22 cellular contexts compared by ENCODE assay signal in the genomic region with DNA sequence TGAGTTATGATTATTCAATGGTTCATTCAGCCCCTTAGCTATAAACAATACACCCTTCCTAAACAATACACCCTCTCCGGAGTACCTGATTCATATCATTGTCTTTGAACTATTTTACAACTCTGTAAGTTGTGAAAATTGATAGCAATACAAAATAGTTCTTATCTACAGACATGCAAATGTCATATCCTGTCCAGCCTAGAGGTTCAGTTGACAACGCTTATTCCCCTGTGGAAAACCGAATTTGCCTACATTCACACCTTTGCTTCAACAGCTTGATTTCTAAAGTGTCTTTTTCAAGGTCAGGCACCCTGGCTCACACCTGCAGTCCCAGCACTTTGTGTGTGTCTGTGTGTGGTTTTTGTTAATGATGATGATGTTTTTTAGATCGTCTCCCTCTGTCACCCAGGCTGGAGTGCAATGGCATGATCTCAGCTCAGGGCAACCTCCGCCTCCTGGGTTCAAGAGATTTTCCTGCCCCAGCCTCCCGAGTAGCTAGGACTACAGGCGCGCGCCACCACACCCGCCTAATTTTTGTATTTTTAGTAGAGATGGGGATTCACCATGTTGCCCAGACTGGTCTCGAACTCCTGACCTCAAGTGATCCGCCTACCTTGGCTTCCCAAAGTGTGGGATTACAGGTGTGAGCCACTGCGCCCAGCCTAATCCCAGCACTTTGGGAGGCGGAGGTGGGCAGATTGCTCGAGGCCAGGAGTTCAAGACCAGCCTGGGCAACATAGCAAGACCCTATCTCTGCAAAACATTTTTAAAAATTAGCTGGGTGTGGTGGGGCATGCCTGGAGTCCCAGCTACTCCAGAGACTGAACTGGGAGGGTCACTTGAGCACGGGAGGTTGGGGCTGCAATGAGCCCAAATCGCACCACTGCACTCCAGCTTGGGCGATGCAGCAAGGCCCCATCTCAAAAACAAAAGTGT. TPM values are rescaled to one million over a fixed set of nuclear protein-coding genes. Genes with fewer than 3 reads are reported as not detected.
DNase-seq lines count a peak whose midpoint lies in the region; ATAC-seq, FAIRE-seq and TF ChIP-seq lines count a peak whose summit lies in the region.
"Had no signal": no experiment of that assay in that cellular context is flagged by ENCODE, and none has a peak within 500 bp of the region (broad histone marks: within the 10 kb centered on the region; RNA-seq: fewer than 3 reads in every experiment).

No MANE protein-coding gene starts in this region.

- H4K8ac ChIP-seq in mesenchymal stem cell (ENCODE audit: low read length), result no peak overlapping the region

- FAIRE-seq in GM19239 (lab: Jason Lieb, UNC), result peak; percentile 67

- H3K36me3 ChIP-seq in BLaER1 treated with 17β-estradiol and CSF1 and Interleukin-3, amounts not matched to agents 10 nM and 100 nM, result peaks cover 6 to 15% (median 12%) of the 10 kb centered on the region in 11 experiments
- H3K36me3 ChIP-seq in mesenchymal stem cell (ENCODE audit: control insufficient read depth in 1 of 2, insufficient read depth in 2 of 2, low read depth in 1 of 2, low read length in 2 of 2), result peaks cover 11 to 12% of the 10 kb centered on the region in 2 experiments
- H3K36me3 ChIP-seq: colonic mucosa, uterus had no signal

- peak overlapping the region in 2 of 11 experiments; percentile 95; a peak in 2 of 22 replicates for H3K27ac ChIP-seq in BLaER1 treated with 17β-estradiol and CSF1 and Interleukin-3, amounts not matched to agents 10 nM and 100 nM
- H3K27ac ChIP-seq in mesenchymal stem cell (ENCODE audit: low read length, poor library complexity, severe bottlenecking), result no peak overlapping the region
- H3K27ac ChIP-seq: colonic mucosa, gastrocnemius medialis, PC-9, SJSA1, uterus had no signal

- H3K27me3 ChIP-seq in BLaER1 treated with 17β-estradiol and CSF1 and Interleukin-3, amounts not matched to agents 10 nM and 100 nM, result no peaks in the 10 kb centered on the region
- no peaks in the 10 kb centered on the region for H3K27me3 ChIP-seq in mesenchymal stem cell (ENCODE audit: control insufficient read depth in 1 of 2, insufficient read depth in 1 of 2, low read length in 2 of 2)
- H3K27me3 ChIP-seq: colonic mucosa, sigmoid colon, SJSA1, uterus had no signal

- H3K4ac ChIP-seq in mesenchymal stem cell (ENCODE audit: low read depth in 1 of 2, low read length in 2 of 2), result peak overlapping the region in 1 of 2 experiments; percentile 58

- intact Hi-C loops in activated T-helper 2 cell treated with anti-CD3 and anti-CD28 coated beads, Interferon-gamma antibody, Interleukin-2, Interleukin-4, amounts not matched to agents 10 μg/mL and 5 μg/mL and 100 μg/mL, durations not matched to agents 14 hours and 24 hours and 36 hours (cut with micrococcal nuclease), result loop anchor here (2.0 to 10.0 kb wide), 2 partner anchors 53 to 301 kb away; partner anchors contain the start of gene C19orf67

- no peaks in the 10 kb centered on the region for H3K9me3 Mint-ChIP-seq in activated T-helper 2 cell treated with anti-CD3 and anti-CD28 coated beads, Interferon-gamma antibody, Interleukin-2, Interleukin-4, amounts not matched to agents 10 μg/mL and 5 μg/mL and 100 μg/mL, durations not matched to agents 14 hours and 24 hours and 36 hours
- no peaks in the 10 kb centered on the region for H3K9me3 Mint-ChIP-seq in T-cell
- H3K9me3 Mint-ChIP-seq: CD8-positive, alpha-beta memory T cell had no signal

- H4K20me1 ChIP-seq in BLaER1 treated with 17β-estradiol and CSF1 and Interleukin-3, amounts not matched to agents 10 nM and 100 nM, result peaks cover 0 to 6% (median 0%) of the 10 kb centered on the region in 11 experiments; a peak in 2 of 22 replicates

- H3K4me2 ChIP-seq in BLaER1 treated with 17β-estradiol and CSF1 and Interleukin-3, amounts not matched to agents 10 nM and 100 nM, result peak overlapping the region in 3 of 11 experiments; percentile 0 to 18 (median 10); a peak in 2 of 22 replicates
- H3K4me2 ChIP-seq in mesenchymal stem cell (ENCODE audit: low read length, poor library complexity, severe bottlenecking), result no peak overlapping the region

- no peaks in the 10 kb centered on the region for H3K9me3 ChIP-seq in BLaER1 treated with 17β-estradiol and CSF1 and Interleukin-3, amounts not matched to agents 10 nM and 100 nM (replicated peaks in 1 of 11)
- H3K9me3 ChIP-seq in mesenchymal stem cell (ENCODE audit: control insufficient read depth, low read length), result no peaks in the 10 kb centered on the region
- H3K9me3 ChIP-seq: colonic mucosa, gastrocnemius medialis, sigmoid colon, SJSA1, uterus had no signal

- no peak overlapping the region for H3K18ac ChIP-seq in mesenchymal stem cell (ENCODE audit: low read depth in 1 of 2, low read length in 2 of 2)

- peaks cover 41 to 66% (median 58%) of the 10 kb centered on the region in 10 experiments for H3K4me1 ChIP-seq in BLaER1 treated with 17β-estradiol and CSF1 and Interleukin-3, amounts not matched to agents 10 nM and 100 nM
- H3K4me1 ChIP-seq in mesenchymal stem cell (ENCODE audit: control insufficient read depth, insufficient read depth, low read depth, low read length), result peaks cover 20% of the 10 kb centered on the region
- H3K4me1 ChIP-seq: colonic mucosa had no signal

- no peak overlapping the region for H2BK5ac ChIP-seq in mesenchymal stem cell (ENCODE audit: low read depth, low read length, poor library complexity, severe bottlenecking)

- H2AK5ac ChIP-seq in mesenchymal stem cell (ENCODE audit: low read length, severe bottlenecking), result peak overlapping the region; percentile 44

- peak overlapping the region in 6 of 11 experiments; percentile 1 to 62 (median 29); a peak in 4 of 22 replicates for H3K9ac ChIP-seq in BLaER1 treated with 17β-estradiol and CSF1 and Interleukin-3, amounts not matched to agents 10 nM and 100 nM
- H3K9ac ChIP-seq in mesenchymal stem cell (ENCODE audit: low read length), result no peak overlapping the region

- CTCF ChIA-PET in T-cell (lab: Charles Lee), result interaction anchor here (0.6 to 3.0 kb wide), 8 partner anchors 17 to 352 kb away, joined by 3 to 24 read pairs (median 4); partner anchors contain the start of gene ASF1B (in 1 of the 2)

- H2BK120ac ChIP-seq in mesenchymal stem cell (ENCODE audit: low read depth, low read length), result no peak overlapping the region

- peak overlapping the region; percentile 16 for H3K27ac Mint-ChIP-seq in activated T-helper 2 cell treated with anti-CD3 and anti-CD28 coated beads, Interferon-gamma antibody, Interleukin-2, Interleukin-4, amounts not matched to agents 10 μg/mL and 5 μg/mL and 100 μg/mL, durations not matched to agents 14 hours and 24 hours and 36 hours
- peak overlapping the region in 1 of 2 donors; percentile 44 for H3K27ac Mint-ChIP-seq in T-cell

- DNase-seq in GM19239 (ENCODE audit: insufficient read length, low spot score), result no peak
- DNase-seq in activated T-helper 2 cell treated with anti-CD3 and anti-CD28 coated beads, Interferon-gamma antibody, Interleukin-2, Interleukin-4, amounts not matched to agents 10 μg/mL and 5 μg/mL and 100 μg/mL, durations not matched to agents 14 hours and 24 hours and 36 hours (ENCODE audit: low spot score), result no peak
- DNase-seq in mesenchymal stem cell, result no peak
- no peak for DNase-seq in T-cell
- DNase-seq in amniotic stem cell (lab: John Stamatoyannopoulos, UW), result no peak
- DNase-seq in foreskin fibroblast, result no peak
- DNase-seq in mesenteric fat pad (ENCODE audit: low spot score), result no peak
- DNase-seq: activated effector memory CD4-positive, alpha-beta T cell treated with Interleukin-2 at 50 U/mL for 16 hours; CD8-positive, alpha-beta memory T cell; colonic mucosa; DMS79 treated with DMSO at 0.1 percent for 48 hours; gastrocnemius medialis; H7; Kasumi-1; left cardiac atrium; NCI-H2081 treated with DMSO at 0.1 percent for 48 hours; PC-9; sigmoid colon; stimulated activated naive CD8-positive, alpha-beta T cell treated with anti-CD3 and anti-CD28 coated beads, Interleukin-15, Interleukin-2, amounts not matched to agents 100 U/mL and 50 U/mL, for 24 hours; uterus had no signal

- H3K14ac ChIP-seq in mesenchymal stem cell (ENCODE audit: low read length in 2 of 2), result no peak overlapping the region

- H2AFZ ChIP-seq in mesenchymal stem cell (ENCODE audit: low read depth, low read length), result no peak overlapping the region

- TF ChIP-seq CTCF in foreskin fibroblast (IDR thresholded peaks at IDR 0.05; ENCODE audit: low read depth, low read length), result no peak

- H3K4me3 ChIP-seq in BLaER1 treated with 17β-estradiol and CSF1 and Interleukin-3, amounts not matched to agents 10 nM and 100 nM, result no peak overlapping the region
- no peak overlapping the region for H3K4me3 ChIP-seq in mesenchymal stem cell (ENCODE audit: insufficient read depth in 1 of 2, low read depth in 1 of 2, low read length in 2 of 2)
- no peak overlapping the region for H3K4me3 ChIP-seq in foreskin fibroblast (ENCODE audit: low read depth in 1 of 2, low read length in 2 of 2)
- H3K4me3 ChIP-seq: colonic mucosa, PC-9, sigmoid colon, SJSA1, uterus had no signal

- H3K4me1 Mint-ChIP-seq in activated T-helper 2 cell treated with anti-CD3 and anti-CD28 coated beads, Interferon-gamma antibody, Interleukin-2, Interleukin-4, amounts not matched to agents 10 μg/mL and 5 μg/mL and 100 μg/mL, durations not matched to agents 14 hours and 24 hours and 36 hours (ENCODE audit: low read depth), result peaks cover 15% of the 10 kb centered on the region
- H3K4me1 Mint-ChIP-seq in T-cell, result peaks cover 29 to 39% (median 33%) of the 10 kb centered on the region in 3 donors

- POLR2A ChIA-PET in T-cell (lab: Charles Lee), result interaction anchor here in 1 of 2 donors (0.5 to 0.8 kb wide), 2 partner anchors 62 to 170 kb away, joined by 3 to 7 read pairs; no protein-coding TSS in a partner anchor

- H3K27me3 Mint-ChIP-seq in activated T-helper 2 cell treated with anti-CD3 and anti-CD28 coated beads, Interferon-gamma antibody, Interleukin-2, Interleukin-4, amounts not matched to agents 10 μg/mL and 5 μg/mL and 100 μg/mL, durations not matched to agents 14 hours and 24 hours and 36 hours (ENCODE audit: low read depth), result no peaks in the 10 kb centered on the region
- H3K27me3 Mint-ChIP-seq in T-cell, result no peaks in the 10 kb centered on the region
- H3K27me3 Mint-ChIP-seq: CD8-positive, alpha-beta memory T cell had no signal

- H3K79me1 ChIP-seq in mesenchymal stem cell (replicated peaks; ENCODE audit: low read length, poor library complexity, severe bottlenecking), result peaks cover 7% of the 10 kb centered on the region

- peak overlapping the region in 1 of 2 experiments; percentile 32 for H2BK12ac ChIP-seq in mesenchymal stem cell (ENCODE audit: low read length in 2 of 2)

- WGBS in mesenchymal stem cell, result 92% methylated on average over 15 of the region's 18 CpGs

- H3K23ac ChIP-seq in mesenchymal stem cell (ENCODE audit: low read length in 2 of 2), result no peak overlapping the region

- H3K36me3 Mint-ChIP-seq in activated T-helper 2 cell treated with anti-CD3 and anti-CD28 coated beads, Interferon-gamma antibody, Interleukin-2, Interleukin-4, amounts not matched to agents 10 μg/mL and 5 μg/mL and 100 μg/mL, durations not matched to agents 14 hours and 24 hours and 36 hours (ENCODE audit: low read depth), result peaks cover 11% of the 10 kb centered on the region
- H3K36me3 Mint-ChIP-seq in T-cell, result peaks cover 4% of the 10 kb centered on the region

- H3K4me3 Mint-ChIP-seq in activated T-helper 2 cell treated with anti-CD3 and anti-CD28 coated beads, Interferon-gamma antibody, Interleukin-2, Interleukin-4, amounts not matched to agents 10 μg/mL and 5 μg/mL and 100 μg/mL, durations not matched to agents 14 hours and 24 hours and 36 hours (ENCODE audit: low read depth), result no peak overlapping the region
- H3K4me3 Mint-ChIP-seq in T-cell, result no peak overlapping the region

- no peak overlapping the region for H4K91ac ChIP-seq in mesenchymal stem cell (ENCODE audit: low read length)

- ATAC-seq in T-cell (replicated peaks in 1 of 4), result no peak

- no peak overlapping the region for H2BK15ac ChIP-seq in mesenchymal stem cell (ENCODE audit: low read depth, poor library complexity, severe bottlenecking)

RNA-seq across cellular contexts. Expression of gene C19orf53, which starts 9.6 kb away (rescaled TPM):
- 131 and 137 TPM in 2 replicates for total RNA-seq in activated T-helper 2 cell treated with anti-CD3 and anti-CD28 coated beads, Interferon-gamma antibody, Interleukin-2, Interleukin-4, amounts not matched to agents 10 μg/mL and 5 μg/mL and 100 μg/mL, durations not matched to agents 14 hours and 24 hours and 36 hours
- 327 TPM for polyA plus RNA-seq in mesenchymal stem cell (2013, experiment 1 of 2)
- polyA plus RNA-seq in mesenchymal stem cell (2013, experiment 2 of 2), result 323 TPM
- total RNA-seq in T-cell (10 to 100 TPM; 69.7 to 82.1 (median 76.8) TPM), mesenteric fat pad (71.5 TPM)

RNA-seq across cellular contexts. Expression of gene ZSWIM4, which starts 11.4 kb away (rescaled TPM):
- 9.8 and 10.6 TPM in 2 replicates for total RNA-seq in activated T-helper 2 cell treated with anti-CD3 and anti-CD28 coated beads, Interferon-gamma antibody, Interleukin-2, Interleukin-4, amounts not matched to agents 10 μg/mL and 5 μg/mL and 100 μg/mL, durations not matched to agents 14 hours and 24 hours and 36 hours
- 6.3 TPM for polyA plus RNA-seq in mesenchymal stem cell (2013, experiment 1 of 2)
- 6.2 TPM for polyA plus RNA-seq in mesenchymal stem cell (2013, experiment 2 of 2)
- 1 to 10 TPM; 5.4 to 9.8 (median 9.0) TPM for total RNA-seq in T-cell
- 5.2 TPM for total RNA-seq in mesenteric fat pad

RNA-seq across cellular contexts. Expression of gene MRI1, which starts 19.5 kb away (rescaled TPM):
- total RNA-seq in activated T-helper 2 cell treated with anti-CD3 and anti-CD28 coated beads, Interferon-gamma antibody, Interleukin-2, Interleukin-4, amounts not matched to agents 10 μg/mL and 5 μg/mL and 100 μg/mL, durations not matched to agents 14 hours and 24 hours and 36 hours, result 41.6 and 42.3 TPM in 2 replicates
- polyA plus RNA-seq in mesenchymal stem cell (2013, experiment 1 of 2), result 26.1 TPM
- 24.1 TPM for polyA plus RNA-seq in mesenchymal stem cell (2013, experiment 2 of 2)
- 100 to 1,000 TPM in 2 of 5 donors, 10 to 100 TPM in 3; 37.6 to 107 (median 94.3) TPM for total RNA-seq in T-cell
- total RNA-seq in mesenteric fat pad, result 22.9 TPM
